Comparison of ENCODE assay signal across 10 cellular contexts in the genomic region with DNA sequence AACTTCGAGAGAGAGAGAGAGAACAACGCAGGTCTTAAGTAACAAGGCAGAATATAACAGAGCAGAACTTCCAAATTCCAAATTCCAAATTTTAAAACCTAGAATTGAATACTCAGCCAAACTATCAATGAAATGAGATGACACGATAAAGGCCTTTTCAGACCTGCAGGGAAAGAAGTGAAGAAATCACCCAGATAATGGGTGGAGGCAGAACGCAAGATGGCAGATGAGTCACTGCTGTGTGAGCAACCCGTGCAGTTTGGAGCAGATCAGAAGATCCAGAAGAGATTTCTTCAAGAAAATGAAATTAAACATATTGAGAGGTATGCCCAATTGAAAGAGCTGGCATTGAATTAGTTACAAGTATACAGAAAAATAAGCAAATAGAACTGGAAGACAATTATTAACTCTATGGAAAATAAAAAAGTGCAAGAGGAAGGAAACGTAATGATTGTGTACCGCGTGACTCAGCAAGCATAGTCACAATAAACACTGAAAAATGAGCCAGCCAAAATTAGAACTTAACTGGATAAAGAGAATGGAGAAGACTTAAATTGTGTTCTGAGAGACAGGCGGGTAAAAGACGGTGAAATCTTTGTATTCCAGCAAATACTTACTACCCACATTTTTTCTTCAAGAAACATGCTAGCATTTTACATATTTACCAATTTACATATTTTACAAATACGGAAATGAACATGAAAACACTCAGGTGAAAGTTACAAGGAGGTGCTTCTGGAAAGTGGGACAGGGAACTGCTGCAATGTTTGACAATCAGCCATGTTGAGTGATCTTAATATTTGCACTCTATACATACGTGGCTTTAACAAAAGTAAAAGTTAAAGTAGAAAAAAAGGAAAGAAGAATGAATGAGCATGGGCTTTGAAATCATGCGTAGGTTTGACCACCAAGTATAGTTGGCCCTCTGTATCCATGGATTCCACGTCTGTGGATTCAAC.
A peak's percentile ranks its signal among the peaks of the same experiment; 100 is the strongest.
DNase-seq lines count a peak whose midpoint lies in the region; ATAC-seq and TF ChIP-seq lines count a peak whose summit lies in the region.
"Had no signal": no experiment of that assay in that cellular context is flagged by ENCODE, and none has a peak within 500 bp of the region (broad histone marks: within the 10 kb centered on the region; RNA-seq: fewer than 3 reads in every experiment).

No MANE protein-coding gene starts in this region.

- peak; percentile 65 for ATAC-seq in naive thymus-derived CD4-positive, alpha-beta T cell
- no peak for ATAC-seq in HG02623 (IDR thresholded peaks at IDR 0.05; ENCODE audit: unreplicated experiment)
- no peak for ATAC-seq in HG03460 (IDR thresholded peaks at IDR 0.05; ENCODE audit: unreplicated experiment)
- ATAC-seq in CD8-positive, alpha-beta T cell: no peak

- H3K4me1 ChIP-seq in naive thymus-derived CD4-positive, alpha-beta T cell (ENCODE audit: control insufficient read depth in 2 of 2, insufficient read depth in 2 of 2, low read length in 2 of 2): no peaks in the 10 kb centered on the region
- no peaks in the 10 kb centered on the region for H3K4me1 ChIP-seq in CD8-positive, alpha-beta T cell (ENCODE audit: insufficient read depth, low read length)

- no peak for TF ChIP-seq CTCF in CD8-positive, alpha-beta T cell (IDR thresholded peaks at IDR 0.05)

- H3K4me3 Mint-ChIP-seq in dendritic cell treated with granulocyte-macrophage colony-stimulating factor and Interleukin-4, amounts not matched to agents 40 ng/mL and 50 ng/mL, for 4 days: peak overlapping the region; percentile 69
- no peak overlapping the region for H3K4me3 Mint-ChIP-seq in naive thymus-derived CD4-positive, alpha-beta T cell
- no peak overlapping the region for H3K4me3 Mint-ChIP-seq in CD8-positive, alpha-beta T cell

- H3K9me3 ChIP-seq in naive thymus-derived CD4-positive, alpha-beta T cell (ENCODE audit: control insufficient read depth in 2 of 3, low read length in 3 of 3): no peaks in the 10 kb centered on the region
- H3K9me3 ChIP-seq in CD8-positive, alpha-beta T cell (ENCODE audit: low read length): no peaks in the 10 kb centered on the region

- no peak overlapping the region for H3K27ac ChIP-seq in naive thymus-derived CD4-positive, alpha-beta T cell (ENCODE audit: low read depth, low read length)
- no peak overlapping the region for H3K27ac ChIP-seq in CD8-positive, alpha-beta T cell (ENCODE audit: low read depth, low read length)

- no peaks in the 10 kb centered on the region for H3K27me3 ChIP-seq in naive thymus-derived CD4-positive, alpha-beta T cell (ENCODE audit: control insufficient read depth in 2 of 2, insufficient read depth in 2 of 2, low read length in 2 of 2)
- no peaks in the 10 kb centered on the region for H3K27me3 ChIP-seq in CD8-positive, alpha-beta T cell (ENCODE audit: insufficient read depth, low read length)

- intact Hi-C loops in dendritic cell treated with granulocyte-macrophage colony-stimulating factor and Interleukin-4, amounts not matched to agents 40 ng/mL and 50 ng/mL, for 4 days (cut with micrococcal nuclease): no loop called here
- intact Hi-C loops in naive thymus-derived CD4-positive, alpha-beta T cell (cut with micrococcal nuclease): no loop called here
- intact Hi-C loops in CD8-positive, alpha-beta T cell (cut with DNase I, micrococcal nuclease): no loop called here

- H3K4me1 Mint-ChIP-seq in dendritic cell treated with granulocyte-macrophage colony-stimulating factor and Interleukin-4, amounts not matched to agents 40 ng/mL and 50 ng/mL, for 4 days (ENCODE audit: low read depth): peaks cover 17% of the 10 kb centered on the region
- H3K4me1 Mint-ChIP-seq in naive thymus-derived CD4-positive, alpha-beta T cell: peaks cover 0 to 1% (median 0%) of the 10 kb centered on the region in 7 donors
- H3K4me1 Mint-ChIP-seq in CD8-positive, alpha-beta T cell (ENCODE audit: low read depth): no peaks in the 10 kb centered on the region

- H3K27me3 Mint-ChIP-seq in dendritic cell treated with granulocyte-macrophage colony-stimulating factor and Interleukin-4, amounts not matched to agents 40 ng/mL and 50 ng/mL, for 4 days: peaks cover 7% of the 10 kb centered on the region
- peaks cover under 1 to 41% (median 27%) of the 10 kb centered on the region in 5 donors for H3K27me3 Mint-ChIP-seq in naive thymus-derived CD4-positive, alpha-beta T cell
- H3K27me3 Mint-ChIP-seq in CD8-positive, alpha-beta T cell (ENCODE audit: low read depth): peaks cover 23% of the 10 kb centered on the region

- POLR2A ChIA-PET in naive thymus-derived CD4-positive, alpha-beta T cell (lab: Charles Lee): no interaction called here
- POLR2A ChIA-PET in CD8-positive, alpha-beta T cell (lab: Charles Lee): no interaction called here

- H3K9me3 Mint-ChIP-seq in dendritic cell treated with granulocyte-macrophage colony-stimulating factor and Interleukin-4, amounts not matched to agents 40 ng/mL and 50 ng/mL, for 4 days: no peaks in the 10 kb centered on the region
- peaks cover 0 to 30% (median 9%) of the 10 kb centered on the region in 11 donors for H3K9me3 Mint-ChIP-seq in naive thymus-derived CD4-positive, alpha-beta T cell
- peaks cover 5% of the 10 kb centered on the region for H3K9me3 Mint-ChIP-seq in CD8-positive, alpha-beta T cell

- CTCF ChIA-PET in naive thymus-derived CD4-positive, alpha-beta T cell (lab: Charles Lee): no interaction called here
- CTCF ChIA-PET in CD8-positive, alpha-beta T cell (lab: Charles Lee): no interaction called here

- H3K4me3 ChIP-seq in naive thymus-derived CD4-positive, alpha-beta T cell (ENCODE audit: low read length): no peak overlapping the region
- no peak overlapping the region for H3K4me3 ChIP-seq in CD8-positive, alpha-beta T cell (ENCODE audit: low read depth, low read length)
- H3K4me3 ChIP-seq: stomach had no signal

- peak overlapping the region; percentile 85 for H3K27ac Mint-ChIP-seq in dendritic cell treated with granulocyte-macrophage colony-stimulating factor and Interleukin-4, amounts not matched to agents 40 ng/mL and 50 ng/mL, for 4 days
- no peak overlapping the region for H3K27ac Mint-ChIP-seq in naive thymus-derived CD4-positive, alpha-beta T cell
- H3K27ac Mint-ChIP-seq in CD8-positive, alpha-beta T cell: no peak overlapping the region

- DNase-seq in COLO829 (ENCODE audit: low spot score): peak; percentile 79
- DNase-seq in NOMO-1 (lab: John Stamatoyannopoulos, UW; ENCODE audit: unreplicated experiment in 2 of 2): peak; percentile 77 to 86
- DNase-seq in naive thymus-derived CD4-positive, alpha-beta T cell: no peak
- no peak for DNase-seq in activated CD4-positive, CD25-positive, alpha-beta regulatory T cell treated with anti-CD3 and anti-CD28 coated beads, Interleukin-2, amount 50 U/mL, for 72 hours
- DNase-seq in CD8-positive, alpha-beta T cell: no peak
- DNase-seq: NCI-H2107, stomach had no signal

- H3K36me3 ChIP-seq in naive thymus-derived CD4-positive, alpha-beta T cell (ENCODE audit: control insufficient read depth in 2 of 3, insufficient read depth in 3 of 3, low read length in 3 of 3): no peaks in the 10 kb centered on the region
- no peaks in the 10 kb centered on the region for H3K36me3 ChIP-seq in CD8-positive, alpha-beta T cell (ENCODE audit: insufficient read depth, low read length)
- H3K36me3 ChIP-seq: stomach had no signal

- H3K36me3 Mint-ChIP-seq in dendritic cell treated with granulocyte-macrophage colony-stimulating factor and Interleukin-4, amounts not matched to agents 40 ng/mL and 50 ng/mL, for 4 days (ENCODE audit: low read depth): no peaks in the 10 kb centered on the region
- H3K36me3 Mint-ChIP-seq in naive thymus-derived CD4-positive, alpha-beta T cell: peaks cover 0 to under 1% (median 0%) of the 10 kb centered on the region in 5 donors
- H3K36me3 Mint-ChIP-seq in CD8-positive, alpha-beta T cell: no peaks in the 10 kb centered on the region

Comparison
In these comparisons a context has a peak if more than half of its experiments do, and no peak if none do; other contexts are left out.
1. DNase-seq: peak in COLO829 (single experiment) and NOMO-1 (2 of 2); none in naive thymus-derived CD4-positive, alpha-beta T cell (0 of 9), activated CD4-positive, CD25-positive, alpha-beta regulatory T cell treated with anti-CD3 and anti-CD28 coated beads, Interleukin-2, amount 50 U/mL, for 72 hours (single experiment) and CD8-positive, alpha-beta T cell (0 of 7).